In genomic region chr11:129729823-129730222, GRCh38 we compare ENCODE assay signal across 8 cellular contexts.
"Had no signal": no experiment of that assay in that cellular context is flagged by ENCODE, and none has a peak within 500 bp of the region (broad histone marks: within the 10 kb centered on the region; RNA-seq: fewer than 3 reads in every experiment).

No MANE protein-coding gene starts in this region.

- ATAC-seq: GM23338, HCT116, K562 had no signal

- DNase-seq: H7, HFFc6 had no signal

- H3K4me3 Mint-ChIP-seq: GM23338, HFFc6 had no signal

- H2AFZ ChIP-seq: GM23338 had no signal

- H3K4me1 ChIP-seq: HAP-1 had no signal

- H3K36me3 ChIP-seq: HAP-1 had no signal

- H3K4me3 ChIP-seq: GM23338, HAP-1, K562 had no signal

- H3K27ac ChIP-seq: HL-60 had no signal

- FAIRE-seq: HepG2, K562 had no signal

- H3K9me3 Mint-ChIP-seq: GM23338, HFFc6 had no signal

- H3K4me2 ChIP-seq: GM23338 had no signal

- H3K27ac Mint-ChIP-seq: GM23338, HFFc6 had no signal

- H3K9me3 ChIP-seq: HAP-1 had no signal

- H3K4me1 Mint-ChIP-seq: GM23338 had no signal
